23 cellular contexts compared by ENCODE assay signal in genomic region chr3:12185172-12185710, GRCh38. TPM values are rescaled to one million over a fixed set of nuclear protein-coding genes. Genes with fewer than 3 reads are reported as not detected.
"Had no signal": no experiment of that assay in that cellular context is flagged by ENCODE, and none has a peak within 500 bp of the region (broad histone marks: within the 10 kb centered on the region; RNA-seq: fewer than 3 reads in every experiment).

No MANE protein-coding gene starts in this region.

- H3K27ac Mint-ChIP-seq: memory B cell, natural killer cell had no signal

- H3K27me3 Mint-ChIP-seq: memory B cell had no signal

- H3K4me3 Mint-ChIP-seq: memory B cell, natural killer cell had no signal

- ATAC-seq: esophagus mucosa, foreskin keratinocyte, gastroesophageal sphincter, heart left ventricle, left lobe of liver, natural killer cell, psoas muscle, right cardiac atrium, upper lobe of right lung had no signal

- H3K4me1 ChIP-seq: psoas muscle had no signal

- H3K36me3 ChIP-seq: gastroesophageal sphincter, heart left ventricle, ovary, spleen, transverse colon, upper lobe of right lung, uterus had no signal

- H3K4me3 ChIP-seq: coronary artery, gastroesophageal sphincter, heart left ventricle, hepatocyte, lung, ovary, psoas muscle, skin epidermis, spleen, transverse colon, upper lobe of right lung, uterus had no signal

- H3K9me3 ChIP-seq: gastroesophageal sphincter, heart left ventricle, ovary, psoas muscle, spleen, transverse colon, upper lobe of right lung, uterus had no signal

- H3K9me3 Mint-ChIP-seq: memory B cell, natural killer cell had no signal

- H3K36me3 Mint-ChIP-seq: memory B cell, natural killer cell had no signal

- H3K27me3 ChIP-seq: foreskin keratinocyte, gastroesophageal sphincter, heart left ventricle, hepatocyte, ovary, spleen, transverse colon, upper lobe of right lung, uterus had no signal

- DNase-seq: foreskin keratinocyte; heart left ventricle; kidney; natural killer cell; occipital lobe; ovary; psoas muscle; right cardiac atrium; spleen; stimulated activated naive CD4-positive, alpha-beta T cell treated with Interleukin-2 at 50 U/mL for 16 hours; transverse colon; upper lobe of right lung; uterus had no signal

- H2AFZ ChIP-seq: hepatocyte had no signal

- H3K27ac ChIP-seq: coronary artery, foreskin keratinocyte, gastroesophageal sphincter, heart left ventricle, hepatocyte, psoas muscle, skin epidermis, transverse colon, upper lobe of right lung, uterus had no signal

- H3K4me2 ChIP-seq: hepatocyte had no signal

RNA-seq across cellular contexts. Expression of gene TIMP4, which starts 26.5 kb away (rescaled TPM):
- total RNA-seq: foreskin keratinocyte, mononuclear cell, natural killer cell had no signal
- polyA plus RNA-seq: neural cell had no signal
